15 cellular contexts compared by ENCODE assay signal in the genomic region with DNA sequence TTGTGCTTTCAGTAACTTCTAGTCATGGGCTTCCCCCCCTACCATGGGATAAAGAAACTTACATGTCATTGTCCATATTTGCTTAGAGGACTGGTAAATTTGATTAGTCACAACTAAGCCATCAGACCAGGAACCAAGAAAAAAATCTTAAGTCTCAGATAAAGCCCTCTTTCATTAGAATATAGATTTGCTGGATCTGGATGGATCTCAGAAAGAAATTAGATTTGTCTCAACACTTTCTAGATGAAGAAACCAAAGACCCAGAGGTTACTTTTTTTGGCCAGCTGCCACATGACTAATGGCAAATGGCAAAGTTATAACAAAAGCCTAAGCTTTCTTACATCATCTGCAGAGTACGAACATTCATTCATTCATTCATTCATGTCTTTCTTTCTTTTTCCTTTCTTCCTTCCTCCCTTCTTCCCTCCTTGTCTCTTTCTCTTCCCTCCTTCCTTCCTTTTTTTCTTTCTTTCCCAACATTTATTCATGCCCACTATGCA.
DNase-seq lines count a peak whose midpoint lies in the region; ATAC-seq, FAIRE-seq and TF ChIP-seq lines count a peak whose summit lies in the region.
"Had no signal": no experiment of that assay in that cellular context is flagged by ENCODE, and none has a peak within 500 bp of the region (broad histone marks: within the 10 kb centered on the region; RNA-seq: fewer than 3 reads in every experiment).

No MANE protein-coding gene starts in this region.

- no peaks in the 10 kb centered on the region for H3K36me3 Mint-ChIP-seq in activated CD8-positive, alpha-beta T cell treated with anti-CD3 and anti-CD28 coated beads for 36 hours (ENCODE audit: low read depth)
- H3K36me3 Mint-ChIP-seq in mesothelial cell of epicardium, result no peaks in the 10 kb centered on the region
- H3K36me3 Mint-ChIP-seq: naive B cell had no signal

- H3K27me3 Mint-ChIP-seq in activated CD8-positive, alpha-beta T cell treated with anti-CD3 and anti-CD28 coated beads for 36 hours, result peaks cover 7% of the 10 kb centered on the region
- H3K27me3 Mint-ChIP-seq in mesothelial cell of epicardium (ENCODE audit: low read depth), result no peaks in the 10 kb centered on the region

- H3K4me3 Mint-ChIP-seq in activated CD8-positive, alpha-beta T cell treated with anti-CD3 and anti-CD28 coated beads for 36 hours, result no peak overlapping the region
- no peak overlapping the region for H3K4me3 Mint-ChIP-seq in mesothelial cell of epicardium
- H3K4me3 Mint-ChIP-seq: central memory CD8-positive, alpha-beta T cell; HFFc6; naive B cell had no signal

- H2AFZ ChIP-seq in keratinocyte (ENCODE audit: control insufficient read depth, low read length), result no peak overlapping the region

- TF ChIP-seq CTCF in brain microvascular endothelial cell (IDR thresholded peaks at IDR 0.05; ENCODE audit: low read depth, low read length, missing control alignments) (no peak), keratinocyte (optimal IDR thresholded peaks at IDR 0.05 in 1 of 3, IDR thresholded peaks at IDR 0.05 in 1 of 3, conservative IDR thresholded peaks at IDR 0.05 in 1 of 3; ENCODE audit: extremely low read depth in 1 of 3, insufficient read depth in 2 of 3, low read length in 3 of 3) (no peak), mesothelial cell of epicardium (IDR thresholded peaks at IDR 0.05; ENCODE audit: unreplicated experiment) (no peak)
- TF ChIP-seq CTCF in activated CD8-positive, alpha-beta T cell treated with anti-CD3 and anti-CD28 coated beads for 36 hours (IDR thresholded peaks at IDR 0.05), result no peak

- no peaks in the 10 kb centered on the region for H3K9me3 Mint-ChIP-seq in activated CD8-positive, alpha-beta T cell treated with anti-CD3 and anti-CD28 coated beads for 36 hours
- H3K9me3 Mint-ChIP-seq in mesothelial cell of epicardium, result no peaks in the 10 kb centered on the region
- H3K9me3 Mint-ChIP-seq: central memory CD8-positive, alpha-beta T cell; HFFc6; naive B cell had no signal

- ATAC-seq in activated CD8-positive, alpha-beta T cell treated with anti-CD3 and anti-CD28 coated beads for 36 hours, result no peak

- H3K9ac ChIP-seq in keratinocyte (ENCODE audit: control insufficient read depth, extremely low read depth, insufficient read depth, low read length), result no peak overlapping the region
- H3K9ac ChIP-seq: BLaER1 had no signal

- intact Hi-C loops in activated CD8-positive, alpha-beta T cell treated with anti-CD3 and anti-CD28 coated beads for 36 hours (cut with micrococcal nuclease), result no loop called here

- POLR2A ChIA-PET in HEK293T (lab: Yijun Ruan, JAX), result no interaction called here
- POLR2A ChIA-PET in activated CD8-positive, alpha-beta T cell treated with anti-CD3 and anti-CD28 coated beads for 36 hours (lab: Charles Lee), result no interaction called here

- CTCF ChIA-PET in HEK293T (lab: Yijun Ruan, JAX), result interaction anchor here (1.9 kb wide), 1 partner anchor 12 kb away, joined by 6 read pairs; no protein-coding TSS in a partner anchor
- CTCF ChIA-PET in activated CD8-positive, alpha-beta T cell treated with anti-CD3 and anti-CD28 coated beads for 36 hours (lab: Charles Lee), result no interaction called here

- H3K4me3 ChIP-seq in brain microvascular endothelial cell (ENCODE audit: low read depth, low read length), result no peak overlapping the region
- H3K4me3 ChIP-seq in keratinocyte (ENCODE audit: control insufficient read depth in 2 of 3, extremely low read depth in 1 of 3, insufficient read depth in 2 of 3, low read depth in 1 of 3, low read length in 3 of 3), result no peak overlapping the region
- H3K4me3 ChIP-seq: BLaER1 had no signal

- no peaks in the 10 kb centered on the region for H3K79me2 ChIP-seq in keratinocyte (ENCODE audit: control insufficient read depth, insufficient read depth, low read length)

- peak; percentile 68 for FAIRE-seq in keratinocyte (lab: Jason Lieb, UNC)
- FAIRE-seq: GM19239 had no signal

- H3K4me2 ChIP-seq in keratinocyte (ENCODE audit: control insufficient read depth, extremely low read depth, insufficient read depth, low read depth, low read length), result peak overlapping the region; percentile 47
- H3K4me2 ChIP-seq: BLaER1 had no signal

- no peaks in the 10 kb centered on the region for H3K4me1 Mint-ChIP-seq in activated CD8-positive, alpha-beta T cell treated with anti-CD3 and anti-CD28 coated beads for 36 hours (ENCODE audit: low read depth)
- H3K4me1 Mint-ChIP-seq in mesothelial cell of epicardium, result peaks cover 16% of the 10 kb centered on the region
- H3K4me1 Mint-ChIP-seq: central memory CD8-positive, alpha-beta T cell had no signal

- no peak overlapping the region for H3K27ac Mint-ChIP-seq in activated CD8-positive, alpha-beta T cell treated with anti-CD3 and anti-CD28 coated beads for 36 hours
- no peak overlapping the region for H3K27ac Mint-ChIP-seq in mesothelial cell of epicardium
- H3K27ac Mint-ChIP-seq: HFFc6, naive B cell had no signal

- no peaks in the 10 kb centered on the region for H4K20me1 ChIP-seq in keratinocyte (ENCODE audit: control insufficient read depth, extremely low read depth, insufficient read depth, low read length)
- H4K20me1 ChIP-seq: BLaER1 had no signal

- no peaks in the 10 kb centered on the region for H3K27me3 ChIP-seq in brain microvascular endothelial cell (replicated peaks)
- H3K27me3 ChIP-seq in keratinocyte (ENCODE audit: control insufficient read depth, extremely low read depth, insufficient read depth, low read length), result peaks cover 2% of the 10 kb centered on the region
- H3K27me3 ChIP-seq: BLaER1 had no signal

- H3K36me3 ChIP-seq in brain microvascular endothelial cell (replicated peaks) (no peaks in the 10 kb centered on the region), keratinocyte (ENCODE audit: control insufficient read depth in 2 of 2, extremely low read depth in 1 of 2, insufficient read depth in 2 of 2, low read length in 2 of 2) (no peaks in the 10 kb centered on the region)
- H3K36me3 ChIP-seq: BLaER1 had no signal

- DNase-seq in DMS 273 (lab: John Stamatoyannopoulos, UW; ENCODE audit: unreplicated experiment) (peak; percentile 87), NCI-H446 treated with DMSO at 0.1 percent for 48 hours (lab: John Stamatoyannopoulos, UW) (peak; percentile 51), brain microvascular endothelial cell (peak; percentile 79), keratinocyte (ENCODE audit: low read depth, low spot score) (no peak), HEK293T (ENCODE audit: extremely low spot score) (no peak), mesothelial cell of epicardium (ENCODE audit: low spot score in 2 of 2, unreplicated experiment in 2 of 2) (no peak)
- no peak for DNase-seq in activated CD8-positive, alpha-beta T cell treated with anti-CD3 and anti-CD28 coated beads for 36 hours
- DNase-seq in activated effector memory CD4-positive, alpha-beta T cell treated with Interleukin-2 at 50 U/mL for 16 hours, result no peak
- DNase-seq: HFFc6, naive B cell, NCI-H1048, T-helper 9 cell had no signal

- dilution Hi-C loops in keratinocyte (cut with MboI; ENCODE audit: extremely low pct_ligation_motif_present, low sequenced_read_pairs), result no loop called here

- H3K27ac ChIP-seq in brain microvascular endothelial cell (no peak overlapping the region), keratinocyte (ENCODE audit: control insufficient read depth, insufficient read depth, low read length) (peak overlapping the region; percentile 6)
- H3K27ac ChIP-seq: BLaER1 had no signal

- H3K9me3 ChIP-seq in keratinocyte (ENCODE audit: control insufficient read depth, low read depth, low read length), result no peaks in the 10 kb centered on the region
- H3K9me3 ChIP-seq: BLaER1 had no signal

- in situ Hi-C loops in brain microvascular endothelial cell (cut with HindIII; ENCODE audit: low pct_ligation_motif_present, low sequenced_read_pairs), result no loop called here

- H3K9me1 ChIP-seq in keratinocyte (ENCODE audit: control insufficient read depth, extremely low read depth, insufficient read depth, low read length), result no peaks in the 10 kb centered on the region

- peaks cover 18% of the 10 kb centered on the region for H3K4me1 ChIP-seq in keratinocyte (ENCODE audit: control insufficient read depth, extremely low read depth, insufficient read depth, low read length)

TF ChIP-seq in HEK293T, 16 proteins besides CTCF, POLR2A, EP300 and RAD21:
- TF ChIP-seq CTBP1 (IDR thresholded peaks at IDR 0.05; ENCODE audit: borderline replicate concordance) (no peak), SP1 (IDR thresholded peaks at IDR 0.05) (no peak)

Comparison
In these comparisons a context has a peak if more than half of its experiments do, and no peak if none do; other contexts are left out.
1. DNase-seq: peak in DMS 273 (single experiment), NCI-H446 treated with DMSO at 0.1 percent for 48 hours (single experiment) and brain microvascular endothelial cell (single experiment); none in keratinocyte (single experiment), HEK293T (single experiment), activated CD8-positive, alpha-beta T cell treated with anti-CD3 and anti-CD28 coated beads for 36 hours (single experiment), mesothelial cell of epicardium (0 of 2) and activated effector memory CD4-positive, alpha-beta T cell treated with Interleukin-2 at 50 U/mL for 16 hours (single experiment).